Comparison of ENCODE assay signal across 9 cellular contexts in genomic region chr1:43294761-43295160, GRCh38. TPM values are rescaled to one million over a fixed set of nuclear protein-coding genes. Genes with fewer than 3 reads are reported as not detected.
DNase-seq lines count a peak whose midpoint lies in the region; ATAC-seq and TF ChIP-seq lines count a peak whose summit lies in the region.
"Had no signal": no experiment of that assay in that cellular context is flagged by ENCODE, and none has a peak within 500 bp of the region (broad histone marks: within the 10 kb centered on the region; RNA-seq: fewer than 3 reads in every experiment).

No MANE protein-coding gene starts in this region.

- no peak for ATAC-seq in Right ventricle myocardium superior (ENCODE audit: poor library complexity)
- ATAC-seq in upper lobe of left lung (ENCODE audit: low FRiP score in 2 of 2): no peak

- H3K36me3 ChIP-seq in upper lobe of left lung: no peaks in the 10 kb centered on the region

- peaks cover 14 to 54% (median 35%) of the 10 kb centered on the region in 4 donors for H3K4me1 ChIP-seq in upper lobe of left lung

- WGBS in upper lobe of left lung, 2 donors: 79 to 80% methylated on average over 8 of the region's 8 CpGs

- no peak for TF ChIP-seq EP300 in upper lobe of left lung (IDR thresholded peaks at IDR 0.05)

- peak overlapping the region; percentile 95 for H3K27ac ChIP-seq in layer of hippocampus (ENCODE audit: low read depth, low read length)
- H3K27ac ChIP-seq in upper lobe of left lung: peak overlapping the region; percentile 45 to 80 (median 73)

- peak; percentile 25 for DNase-seq in Right ventricle myocardium superior
- DNase-seq in cardiac septum (ENCODE audit: low spot score): no peak
- DNase-seq in upper lobe of left lung: no peak
- no peak for DNase-seq in GM19238 (ENCODE audit: insufficient read length, low spot score)
- DNase-seq in SHP77 (lab: John Stamatoyannopoulos, UW): no peak
- DNase-seq: glutamatergic neuron; NCI-H1694 treated with DMSO at 0.1 percent for 48 hours; stimulated activated CD4-positive, alpha-beta T cell treated with anti-CD3 and anti-CD28 coated beads, Interleukin-4, amount 100 ng/mL, for 4 hours had no signal

- H3K9me3 ChIP-seq in upper lobe of left lung: no peaks in the 10 kb centered on the region

- H3K27me3 ChIP-seq in layer of hippocampus (ENCODE audit: control insufficient read depth, insufficient read depth, low read length) (no peaks in the 10 kb centered on the region), upper lobe of left lung (no peaks in the 10 kb centered on the region)

- no peak for TF ChIP-seq CTCF in upper lobe of left lung (IDR thresholded peaks at IDR 0.05)

- H3K4me3 ChIP-seq in upper lobe of left lung: no peak overlapping the region

- TF ChIP-seq POLR2A in upper lobe of left lung (IDR thresholded peaks at IDR 0.05): no peak

- intact Hi-C loops in Right ventricle myocardium superior (cut with DNase I): no loop called here
- intact Hi-C loops in cardiac septum (cut with DNase I): no loop called here

RNA-seq across cellular contexts. Expression of gene TIE1, which starts 6.0 kb away (rescaled TPM):
- total RNA-seq in Right ventricle myocardium superior (18.5 TPM), cardiac septum (27.7 TPM), upper lobe of left lung (100 to 1,000 TPM in 1 of 6 donors, 10 to 100 TPM in 5; 23.9 to 170 (median 51.4) TPM)

RNA-seq across cellular contexts. Expression of gene C1orf210, which starts 9.4 kb away (rescaled TPM):
- total RNA-seq in Right ventricle myocardium superior: not detected
- total RNA-seq in cardiac septum: not detected
- total RNA-seq in upper lobe of left lung: 10 to 100 TPM; 12.5 to 38.3 (median 27.1) TPM

RNA-seq across cellular contexts. Expression of gene TMEM125, which starts 25.0 kb away (rescaled TPM):
- total RNA-seq in Right ventricle myocardium superior: not detected
- not detected for total RNA-seq in cardiac septum
- 100 to 1,000 TPM; 144 to 302 (median 227) TPM for total RNA-seq in upper lobe of left lung

RNA-seq across cellular contexts. Expression of gene MPL, which starts 42.9 kb away (rescaled TPM):
- total RNA-seq in Right ventricle myocardium superior (0.40 TPM), cardiac septum (1.6 TPM), upper lobe of left lung (1 to 10 TPM in 1 of 6 donors, under 1 TPM in 5; 0.24 to 6.3 (median 0.74) TPM)

Comparison
In these comparisons a context has a peak if more than half of its experiments do, and no peak if none do; other contexts are left out.
1. RNA of gene C1orf210, which starts 9.4 kb away (total RNA-seq): 12.5 to 38.3 TPM in upper lobe of left lung; not detected in cardiac septum (single experiment) and not detected in Right ventricle myocardium superior (single experiment); every median in the first group is over 10 times any median in the second.
2. RNA of gene TMEM125, which starts 25.0 kb away (total RNA-seq): 144 to 302 TPM in upper lobe of left lung; not detected in Right ventricle myocardium superior (single experiment) and not detected in cardiac septum (single experiment); every median in the first group is over 100 times any median in the second.